In genomic region chr9:37415011-37415719, GRCh38 we compare ENCODE assay signal across 8 cellular contexts. TPM values are rescaled to one million over a fixed set of nuclear protein-coding genes. Genes with fewer than 3 reads are reported as not detected.
DNase-seq lines count a peak whose midpoint lies in the region; ATAC-seq, FAIRE-seq and TF ChIP-seq lines count a peak whose summit lies in the region.

No MANE protein-coding gene starts in this region.

- H3K9me3 ChIP-seq in AG04450 (ENCODE audit: control insufficient read depth, insufficient read depth, low read length) = no peaks in the 10 kb centered on the region
- H3K9me3 ChIP-seq in WERI-Rb-1 (ENCODE audit: severe bottlenecking) = no peaks in the 10 kb centered on the region
- H3K9me3 ChIP-seq in kidney (ENCODE audit: control insufficient read depth in 1 of 2, low read length in 2 of 2) = no peaks in the 10 kb centered on the region

- H3K9ac ChIP-seq in kidney (ENCODE audit: low read length in 2 of 2) = peak overlapping the region in 1 of 2 donors; percentile 6

- peak overlapping the region; percentile 75 for H3K27ac ChIP-seq in AG04450 (ENCODE audit: low read depth, low read length)
- H3K27ac ChIP-seq in WERI-Rb-1 = peak overlapping the region; percentile 33
- H3K27ac ChIP-seq in kidney (ENCODE audit: low read depth in 2 of 2, low read length in 2 of 2) = peak overlapping the region in 1 of 2 donors; percentile 37

- FAIRE-seq in bronchial epithelial cell (lab: Jason Lieb, UNC) = no peak
- no peak for FAIRE-seq in kidney (lab: Jason Lieb, UNC)

- no peaks in the 10 kb centered on the region for H3K27me3 ChIP-seq in AG04450 (ENCODE audit: control insufficient read depth, insufficient read depth, low read length)
- no peaks in the 10 kb centered on the region for H3K27me3 ChIP-seq in WERI-Rb-1 (ENCODE audit: insufficient read depth, low read depth, severe bottlenecking)
- H3K27me3 ChIP-seq in bronchial epithelial cell (ENCODE audit: control insufficient read depth, insufficient read depth, low read length) = no peaks in the 10 kb centered on the region

- intact Hi-C loops in kidney (cut with DNase I) = no loop called here

- POLR2A ChIA-PET in AG04450 (lab: Yijun Ruan, JAX) = no interaction called here

- DNase-seq in AG04450 (ENCODE audit: low read depth, low spot score) = peak; percentile 30
- peak; percentile 49 for DNase-seq in GM19238 (ENCODE audit: insufficient read length, low spot score)
- DNase-seq in NCI-H1930 (lab: John Stamatoyannopoulos, UW) = peak; percentile 52 to 63
- peak; percentile 83 for DNase-seq in WERI-Rb-1
- DNase-seq in bronchial epithelial cell (ENCODE audit: low read depth) = peak; percentile 69
- no peak for DNase-seq in kidney
- peak; percentile 66 to 73 for DNase-seq in stimulated activated CD4-positive, alpha-beta T cell treated with anti-CD3 and anti-CD28 coated beads, Interleukin-15, amount 100 ng/mL, for 48 hours (ENCODE audit: low read depth in 2 of 2)

- H3K36me3 ChIP-seq in WERI-Rb-1 = no peaks in the 10 kb centered on the region
- H3K36me3 ChIP-seq in bronchial epithelial cell (ENCODE audit: control insufficient read depth, insufficient read depth, low read length) = no peaks in the 10 kb centered on the region
- no peaks in the 10 kb centered on the region for H3K36me3 ChIP-seq in kidney (ENCODE audit: control insufficient read depth in 1 of 2, insufficient read depth in 2 of 2, low read length in 2 of 2)

- CTCF ChIA-PET in AG04450 (lab: Charles Lee) = interaction anchor here (0.6 to 1.7 kb wide), 20 partner anchors 9 to 615 kb away, joined by 3 to 10 read pairs (median 4); partner anchors contain the start of gene ZBTB5

- ATAC-seq in GM21786 (IDR thresholded peaks at IDR 0.05; ENCODE audit: unreplicated experiment) = no peak

- H3K4me1 ChIP-seq in kidney (ENCODE audit: control insufficient read depth in 1 of 2, insufficient read depth in 1 of 2, low read depth in 1 of 2, low read length in 2 of 2) = peaks cover 13 to 24% of the 10 kb centered on the region in 2 donors

- peak; percentile 84 for TF ChIP-seq CTCF in AG04450 (IDR thresholded peaks at IDR 0.05; ENCODE audit: low read depth, low read length)
- peak; percentile 72 for TF ChIP-seq CTCF in WERI-Rb-1 (IDR thresholded peaks at IDR 0.05; ENCODE audit: low read depth, low read length)
- peak; percentile 67 for TF ChIP-seq CTCF in bronchial epithelial cell (IDR thresholded peaks at IDR 0.05; ENCODE audit: insufficient read depth, low read length, severe bottlenecking)
- peak; percentile 81 for TF ChIP-seq CTCF in kidney (IDR thresholded peaks at IDR 0.05; ENCODE audit: borderline replicate concordance, extremely low read depth, insufficient read depth)

- H3K4me3 ChIP-seq in AG04450 (ENCODE audit: low read depth, low read length) = no peak overlapping the region; the same call in 1 of the 2 replicates
- H3K4me3 ChIP-seq in WERI-Rb-1 (ENCODE audit: low read depth, low read length) = no peak overlapping the region
- H3K4me3 ChIP-seq in bronchial epithelial cell (ENCODE audit: low read depth, low read length) = no peak overlapping the region
- peak overlapping the region in 1 of 2 donors; percentile 33 for H3K4me3 ChIP-seq in kidney (ENCODE audit: low read length in 2 of 2)

RNA-seq across cellular contexts. Expression of gene GRHPR, which starts 7.3 kb away (rescaled TPM):
- 96.1 and 126 TPM in 2 replicates for polyA plus RNA-seq in AG04450 (2011; rRNA removed)
- polyA minus RNA-seq in AG04450 (2011; rRNA and poly(A)+ RNA removed) = 97.5 and 134 TPM in 2 replicates
- 79.6 and 91.6 TPM in 2 replicates for total RNA-seq in bronchial epithelial cell
- 101 TPM for total RNA-seq in kidney
- 257 TPM for polyA plus RNA-seq in kidney (ENCODE audit: insufficient read depth, low read depth, low replicate concordance)

RNA-seq across cellular contexts. Expression of gene ZBTB5, which starts 50.1 kb away (rescaled TPM):
- polyA plus RNA-seq in AG04450 (2011; rRNA removed) (9.5 and 10.9 TPM in 2 replicates), kidney (ENCODE audit: insufficient read depth, low read depth, low replicate concordance) (6.1 TPM)
- polyA minus RNA-seq in AG04450 (2011; rRNA and poly(A)+ RNA removed) = 19.3 and 19.6 TPM in 2 replicates
- total RNA-seq in bronchial epithelial cell (8.2 and 8.6 TPM in 2 replicates), kidney (14.1 TPM)
